25 cellular contexts compared by ENCODE assay signal in genomic region chr7:11950281-11950680, GRCh38.
"Had no signal": no experiment of that assay in that cellular context is flagged by ENCODE, and none has a peak within 500 bp of the region (broad histone marks: within the 10 kb centered on the region; RNA-seq: fewer than 3 reads in every experiment).

No MANE protein-coding gene starts in this region.

- ATAC-seq: T-helper 17 cell had no signal

- H3K27ac Mint-ChIP-seq: activated B cell treated with CpG ODN at 0.5 μM for 24 hours; activated CD4-positive, alpha-beta memory T cell treated with anti-CD3 and anti-CD28 coated beads, Interleukin-2, amount 10 ng/mL, durations not matched to agents 7 days and 5 days; activated naive CD4-positive, alpha-beta T cell treated with anti-CD3 and anti-CD28 coated beads, Interleukin-2, amount 10 ng/mL, durations not matched to agents 7 days and 5 days; activated naive CD8-positive, alpha-beta T cell treated with anti-CD3 and anti-CD28 coated beads for 36 hours; activated T-helper 2 cell treated with anti-CD3 and anti-CD28 coated beads, Interferon-gamma antibody, Interleukin-2, Interleukin-4, amounts not matched to agents 10 μg/mL and 5 μg/mL and 100 μg/mL, durations not matched to agents 14 hours and 24 hours and 36 hours; T-helper 17 cell had no signal

- H3K36me3 ChIP-seq: brain microvascular endothelial cell, MG63, Peyer's patch had no signal

- H3K9me3 ChIP-seq: MG63, Peyer's patch had no signal

- H3K4me1 Mint-ChIP-seq: activated B cell treated with CpG ODN at 0.5 μM for 24 hours; activated CD4-positive, alpha-beta memory T cell treated with anti-CD3 and anti-CD28 coated beads, Interleukin-2, amount 10 ng/mL, durations not matched to agents 7 days and 5 days; activated naive CD4-positive, alpha-beta T cell treated with anti-CD3 and anti-CD28 coated beads, Interleukin-2, amount 10 ng/mL, durations not matched to agents 7 days and 5 days; activated naive CD8-positive, alpha-beta T cell treated with anti-CD3 and anti-CD28 coated beads for 36 hours; IgD-negative memory B cell; T-helper 17 cell had no signal

- H3K9me3 Mint-ChIP-seq: activated CD4-positive, alpha-beta memory T cell treated with anti-CD3 and anti-CD28 coated beads, Interleukin-2, amount 10 ng/mL, durations not matched to agents 7 days and 5 days; activated naive CD8-positive, alpha-beta T cell treated with anti-CD3 and anti-CD28 coated beads for 36 hours; activated T-helper 2 cell treated with anti-CD3 and anti-CD28 coated beads, Interferon-gamma antibody, Interleukin-2, Interleukin-4, amounts not matched to agents 10 μg/mL and 5 μg/mL and 100 μg/mL, durations not matched to agents 14 hours and 24 hours and 36 hours had no signal

- H3K36me3 Mint-ChIP-seq: activated naive CD4-positive, alpha-beta T cell treated with anti-CD3 and anti-CD28 coated beads, Interleukin-2, amount 10 ng/mL, durations not matched to agents 7 days and 5 days; activated naive CD8-positive, alpha-beta T cell treated with anti-CD3 and anti-CD28 coated beads for 36 hours; IgD-negative memory B cell had no signal

- H3K4me1 ChIP-seq: Peyer's patch had no signal

- H3K27ac ChIP-seq: brain microvascular endothelial cell, Peyer's patch, RWPE1 had no signal

- DNase-seq: activated B cell treated with CpG ODN at 0.5 μM for 24 hours; activated CD4-positive, alpha-beta memory T cell treated with anti-CD3 and anti-CD28 coated beads, Interleukin-2, amount 10 ng/mL, durations not matched to agents 7 days and 5 days; activated CD4-positive, alpha-beta T cell treated with anti-CD3 and anti-CD28 coated beads for 1 hour; activated CD4-positive, alpha-beta T cell treated with anti-CD3 and anti-CD28 coated beads, Interleukin-2, amount 50 U/mL, for 1 hour; activated gamma-delta T cell treated with Interleukin-2 at 50 U/mL for 16 hours; activated naive CD4-positive, alpha-beta T cell treated with anti-CD3 and anti-CD28 coated beads, Interleukin-2, amount 10 ng/mL, durations not matched to agents 7 days and 5 days; activated naive CD8-positive, alpha-beta T cell treated with anti-CD3 and anti-CD28 coated beads for 36 hours; activated T-cell treated with anti-CD3 and anti-CD28 coated beads for 4 hours; activated T-cell treated with anti-CD3 and anti-CD28 coated beads, Interleukin-2, amount 50 U/mL, for 48 hours; brain microvascular endothelial cell; KG1; MG63; MV-4-11; NCI-H1092 treated with DMSO at 0.1 percent for 48 hours; NCI-H1436; NCI-H1694 treated with DMSO at 0.1 percent for 48 hours; NCI-H2029 treated with DMSO at 0.1 percent for 48 hours; NCI-H510A treated with DMSO at 0.1 percent for 48 hours; SHP77; T-helper 17 cell; T1000 had no signal

- H3K27me3 Mint-ChIP-seq: activated B cell treated with CpG ODN at 0.5 μM for 24 hours; activated CD4-positive, alpha-beta memory T cell treated with anti-CD3 and anti-CD28 coated beads, Interleukin-2, amount 10 ng/mL, durations not matched to agents 7 days and 5 days; activated naive CD4-positive, alpha-beta T cell treated with anti-CD3 and anti-CD28 coated beads, Interleukin-2, amount 10 ng/mL, durations not matched to agents 7 days and 5 days; activated naive CD8-positive, alpha-beta T cell treated with anti-CD3 and anti-CD28 coated beads for 36 hours; IgD-negative memory B cell had no signal

- H3K4me3 Mint-ChIP-seq: activated B cell treated with CpG ODN at 0.5 μM for 24 hours; activated CD4-positive, alpha-beta memory T cell treated with anti-CD3 and anti-CD28 coated beads, Interleukin-2, amount 10 ng/mL, durations not matched to agents 7 days and 5 days; activated naive CD4-positive, alpha-beta T cell treated with anti-CD3 and anti-CD28 coated beads, Interleukin-2, amount 10 ng/mL, durations not matched to agents 7 days and 5 days; activated naive CD8-positive, alpha-beta T cell treated with anti-CD3 and anti-CD28 coated beads for 36 hours; IgD-negative memory B cell; T-helper 17 cell had no signal

- H3K27me3 ChIP-seq: brain microvascular endothelial cell, MG63, Peyer's patch had no signal

- H3K4me3 ChIP-seq: MG63, Peyer's patch had no signal
